Comparison of ENCODE assay signal across 1 cellular context in the genomic region with DNA sequence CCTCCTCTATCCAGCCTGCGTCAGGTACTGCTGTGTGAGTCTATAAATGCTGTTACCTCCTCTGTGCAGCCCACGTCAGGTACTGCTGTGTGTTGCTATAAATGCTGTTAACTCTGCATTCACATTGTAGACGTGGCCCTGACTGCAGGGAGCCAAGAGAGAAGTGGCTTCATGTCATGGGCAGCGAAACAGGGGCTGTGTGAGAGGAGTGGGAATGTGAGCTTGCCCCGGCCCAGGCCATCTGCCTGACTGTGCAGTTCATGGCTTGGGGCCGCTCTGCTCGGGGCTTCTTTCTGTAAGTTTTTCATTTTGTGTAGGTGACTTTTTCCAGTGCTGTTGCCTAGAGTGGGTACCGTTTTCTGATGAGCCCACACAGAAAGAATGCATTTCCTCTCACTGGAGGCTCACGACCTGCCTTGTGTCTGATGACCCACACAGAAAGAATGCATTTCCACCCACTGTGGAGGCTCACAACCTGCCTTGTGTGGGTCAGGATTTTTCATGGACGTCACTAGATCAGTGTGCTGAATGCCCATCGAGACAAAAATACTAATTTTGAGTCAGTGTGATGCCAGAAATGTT.
TF ChIP-seq lines count a peak whose summit lies in the region.

No MANE protein-coding gene starts in this region.

TF ChIP-seq in H1, 55 proteins besides CTCF, POLR2A, EP300 and RAD21:
- TF ChIP-seq, protein P1, sequence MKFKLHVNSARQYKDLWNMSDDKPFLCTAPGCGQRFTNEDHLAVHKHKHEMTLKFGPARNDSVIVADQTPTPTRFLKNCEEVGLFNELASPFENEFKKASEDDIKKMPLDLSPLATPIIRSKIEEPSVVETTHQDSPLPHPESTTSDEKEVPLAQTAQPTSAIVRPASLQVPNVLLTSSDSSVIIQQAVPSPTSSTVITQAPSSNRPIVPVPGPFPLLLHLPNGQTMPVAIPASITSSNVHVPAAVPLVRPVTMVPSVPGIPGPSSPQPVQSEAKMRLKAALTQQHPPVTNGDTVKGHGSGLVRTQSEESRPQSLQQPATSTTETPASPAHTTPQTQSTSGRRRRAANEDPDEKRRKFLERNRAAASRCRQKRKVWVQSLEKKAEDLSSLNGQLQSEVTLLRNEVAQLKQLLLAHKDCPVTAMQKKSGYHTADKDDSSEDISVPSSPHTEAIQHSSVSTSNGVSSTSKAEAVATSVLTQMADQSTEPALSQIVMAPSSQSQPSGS (IDR thresholded peaks at IDR 0.05; ENCODE audit: low read length): no peak
- TF ChIP-seq SIN3A (conservative IDR thresholded peaks at IDR 0.05 in 1 of 2, IDR thresholded peaks at IDR 0.05 in 1 of 2; ENCODE audit: low read depth in 1 of 2, low read length in 2 of 2): no peak
- TF ChIP-seq TAF1 (IDR thresholded peaks at IDR 0.05; ENCODE audit: low read depth, low read length): no peak
- no peak for TF ChIP-seq USF2 (IDR thresholded peaks at IDR 0.05; ENCODE audit: low read length)
- TF ChIP-seq CHD2 (IDR thresholded peaks at IDR 0.05; ENCODE audit: low read length): no peak
- no peak for TF ChIP-seq BACH1 (IDR thresholded peaks at IDR 0.05; ENCODE audit: low read length)
- no peak for TF ChIP-seq YY1 (IDR thresholded peaks at IDR 0.05; ENCODE audit: low read depth, low read length)
- TF ChIP-seq JUN (IDR thresholded peaks at IDR 0.05; ENCODE audit: low read depth, low read length): no peak
- no peak for TF ChIP-seq SUZ12 (IDR thresholded peaks at IDR 0.05; ENCODE audit: low read length)
- TF ChIP-seq HDAC6 (IDR thresholded peaks at IDR 0.05; ENCODE audit: low read depth, low read length): no peak
- no peak for TF ChIP-seq POU5F1 (IDR thresholded peaks at IDR 0.05; ENCODE audit: low read depth, low read length)
- no peak for TF ChIP-seq RXRA (IDR thresholded peaks at IDR 0.05; ENCODE audit: insufficient read depth, low read depth, low read length)
- TF ChIP-seq KDM4A (IDR thresholded peaks at IDR 0.05; ENCODE audit: low read depth, low read length, severe bottlenecking): no peak
- no peak for TF ChIP-seq EZH2 (IDR thresholded peaks at IDR 0.05; ENCODE audit: low read depth, low read length, severe bottlenecking)
- no peak for TF ChIP-seq POLR2AphosphoS5 (IDR thresholded peaks at IDR 0.05; ENCODE audit: low read depth, low read length)
